In the genomic region with DNA sequence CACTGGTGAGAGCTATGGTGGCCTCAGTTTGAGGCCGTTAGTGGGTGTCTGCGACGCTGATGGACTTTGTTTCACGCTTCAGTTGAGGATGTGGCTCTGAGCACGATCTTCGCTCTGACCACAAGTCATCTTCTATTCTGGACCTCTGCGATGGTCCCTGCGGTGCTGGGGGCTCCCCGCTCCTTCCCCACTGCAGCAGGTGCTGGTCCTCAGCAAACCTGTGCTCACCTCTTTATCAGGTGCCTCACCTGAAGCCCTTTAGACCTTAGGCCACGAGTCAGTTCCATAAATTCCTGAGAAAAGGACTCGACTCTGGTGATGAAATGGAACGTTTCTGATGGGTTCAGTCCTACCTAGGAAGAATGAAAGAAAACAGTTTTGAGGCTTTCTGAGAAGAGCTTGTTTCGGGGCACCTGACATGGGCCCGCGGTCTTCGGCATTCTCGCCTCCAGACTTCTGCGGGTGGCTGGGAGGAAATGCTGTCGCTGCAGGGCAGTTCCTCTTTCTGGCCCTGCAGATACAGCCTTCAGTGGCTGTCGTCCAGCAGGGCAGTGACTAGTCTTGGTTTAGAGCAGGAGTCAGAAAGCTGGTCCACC, we compare ENCODE assay signal across 1 cellular context.
TF ChIP-seq lines count a peak whose summit lies in the region.

No MANE protein-coding gene starts in this region.

TF ChIP-seq in HepG2, 621 proteins besides CTCF, POLR2A, EP300 and RAD21:
- TF ChIP-seq STAG1 (CRISPR knock-in tag; IDR thresholded peaks at IDR 0.05) (no peak), RFX3 (CRISPR knock-in tag; IDR thresholded peaks at IDR 0.05) (no peak), PCBP1 (IDR thresholded peaks at IDR 0.05; ENCODE audit: borderline replicate concordance, low read depth, low read length) (no peak), FOXJ3 (CRISPR knock-in tag; IDR thresholded peaks at IDR 0.05; ENCODE audit: borderline replicate concordance) (no peak), RFXANK (CRISPR knock-in tag; IDR thresholded peaks at IDR 0.05) (no peak), RBAK (CRISPR knock-in tag; IDR thresholded peaks at IDR 0.05) (no peak), EZH2 (conservative IDR thresholded peaks at IDR 0.05; ENCODE audit: low read depth, low read length) (no peak), KDM6A (CRISPR knock-in tag; IDR thresholded peaks at IDR 0.05; ENCODE audit: low read depth) (no peak), PHB2 (IDR thresholded peaks at IDR 0.05; ENCODE audit: partially characterized antibody) (no peak), SOX6 (IDR thresholded peaks at IDR 0.05) (no peak), SOX6 (CRISPR knock-in tag; IDR thresholded peaks at IDR 0.05) (no peak), ZNF839 (CRISPR knock-in tag; IDR thresholded peaks at IDR 0.05; ENCODE audit: borderline replicate concordance) (no peak), ZNF34 (CRISPR knock-in tag; IDR thresholded peaks at IDR 0.05; ENCODE audit: borderline replicate concordance) (no peak), ZBTB21 (CRISPR knock-in tag; IDR thresholded peaks at IDR 0.05) (no peak)
- TF ChIP-seq, protein P1, sequence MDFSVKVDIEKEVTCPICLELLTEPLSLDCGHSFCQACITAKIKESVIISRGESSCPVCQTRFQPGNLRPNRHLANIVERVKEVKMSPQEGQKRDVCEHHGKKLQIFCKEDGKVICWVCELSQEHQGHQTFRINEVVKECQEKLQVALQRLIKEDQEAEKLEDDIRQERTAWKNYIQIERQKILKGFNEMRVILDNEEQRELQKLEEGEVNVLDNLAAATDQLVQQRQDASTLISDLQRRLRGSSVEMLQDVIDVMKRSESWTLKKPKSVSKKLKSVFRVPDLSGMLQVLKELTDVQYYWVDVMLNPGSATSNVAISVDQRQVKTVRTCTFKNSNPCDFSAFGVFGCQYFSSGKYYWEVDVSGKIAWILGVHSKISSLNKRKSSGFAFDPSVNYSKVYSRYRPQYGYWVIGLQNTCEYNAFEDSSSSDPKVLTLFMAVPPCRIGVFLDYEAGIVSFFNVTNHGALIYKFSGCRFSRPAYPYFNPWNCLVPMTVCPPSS (IDR thresholded peaks at IDR 0.05): no peak
- TF ChIP-seq, protein P2, sequence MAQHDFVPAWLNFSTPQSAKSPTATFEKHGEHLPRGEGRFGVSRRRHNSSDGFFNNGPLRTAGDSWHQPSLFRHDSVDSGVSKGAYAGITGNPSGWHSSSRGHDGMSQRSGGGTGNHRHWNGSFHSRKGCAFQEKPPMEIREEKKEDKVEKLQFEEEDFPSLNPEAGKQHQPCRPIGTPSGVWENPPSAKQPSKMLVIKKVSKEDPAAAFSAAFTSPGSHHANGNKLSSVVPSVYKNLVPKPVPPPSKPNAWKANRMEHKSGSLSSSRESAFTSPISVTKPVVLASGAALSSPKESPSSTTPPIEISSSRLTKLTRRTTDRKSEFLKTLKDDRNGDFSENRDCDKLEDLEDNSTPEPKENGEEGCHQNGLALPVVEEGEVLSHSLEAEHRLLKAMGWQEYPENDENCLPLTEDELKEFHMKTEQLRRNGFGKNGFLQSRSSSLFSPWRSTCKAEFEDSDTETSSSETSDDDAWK (CRISPR knock-in tag; IDR thresholded peaks at IDR 0.05): no peak
- TF ChIP-seq, protein P3, sequence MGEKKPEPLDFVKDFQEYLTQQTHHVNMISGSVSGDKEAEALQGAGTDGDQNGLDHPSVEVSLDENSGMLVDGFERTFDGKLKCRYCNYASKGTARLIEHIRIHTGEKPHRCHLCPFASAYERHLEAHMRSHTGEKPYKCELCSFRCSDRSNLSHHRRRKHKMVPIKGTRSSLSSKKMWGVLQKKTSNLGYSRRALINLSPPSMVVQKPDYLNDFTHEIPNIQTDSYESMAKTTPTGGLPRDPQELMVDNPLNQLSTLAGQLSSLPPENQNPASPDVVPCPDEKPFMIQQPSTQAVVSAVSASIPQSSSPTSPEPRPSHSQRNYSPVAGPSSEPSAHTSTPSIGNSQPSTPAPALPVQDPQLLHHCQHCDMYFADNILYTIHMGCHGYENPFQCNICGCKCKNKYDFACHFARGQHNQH (CRISPR knock-in tag; IDR thresholded peaks at IDR 0.05): no peak
- TF ChIP-seq, protein P4, sequence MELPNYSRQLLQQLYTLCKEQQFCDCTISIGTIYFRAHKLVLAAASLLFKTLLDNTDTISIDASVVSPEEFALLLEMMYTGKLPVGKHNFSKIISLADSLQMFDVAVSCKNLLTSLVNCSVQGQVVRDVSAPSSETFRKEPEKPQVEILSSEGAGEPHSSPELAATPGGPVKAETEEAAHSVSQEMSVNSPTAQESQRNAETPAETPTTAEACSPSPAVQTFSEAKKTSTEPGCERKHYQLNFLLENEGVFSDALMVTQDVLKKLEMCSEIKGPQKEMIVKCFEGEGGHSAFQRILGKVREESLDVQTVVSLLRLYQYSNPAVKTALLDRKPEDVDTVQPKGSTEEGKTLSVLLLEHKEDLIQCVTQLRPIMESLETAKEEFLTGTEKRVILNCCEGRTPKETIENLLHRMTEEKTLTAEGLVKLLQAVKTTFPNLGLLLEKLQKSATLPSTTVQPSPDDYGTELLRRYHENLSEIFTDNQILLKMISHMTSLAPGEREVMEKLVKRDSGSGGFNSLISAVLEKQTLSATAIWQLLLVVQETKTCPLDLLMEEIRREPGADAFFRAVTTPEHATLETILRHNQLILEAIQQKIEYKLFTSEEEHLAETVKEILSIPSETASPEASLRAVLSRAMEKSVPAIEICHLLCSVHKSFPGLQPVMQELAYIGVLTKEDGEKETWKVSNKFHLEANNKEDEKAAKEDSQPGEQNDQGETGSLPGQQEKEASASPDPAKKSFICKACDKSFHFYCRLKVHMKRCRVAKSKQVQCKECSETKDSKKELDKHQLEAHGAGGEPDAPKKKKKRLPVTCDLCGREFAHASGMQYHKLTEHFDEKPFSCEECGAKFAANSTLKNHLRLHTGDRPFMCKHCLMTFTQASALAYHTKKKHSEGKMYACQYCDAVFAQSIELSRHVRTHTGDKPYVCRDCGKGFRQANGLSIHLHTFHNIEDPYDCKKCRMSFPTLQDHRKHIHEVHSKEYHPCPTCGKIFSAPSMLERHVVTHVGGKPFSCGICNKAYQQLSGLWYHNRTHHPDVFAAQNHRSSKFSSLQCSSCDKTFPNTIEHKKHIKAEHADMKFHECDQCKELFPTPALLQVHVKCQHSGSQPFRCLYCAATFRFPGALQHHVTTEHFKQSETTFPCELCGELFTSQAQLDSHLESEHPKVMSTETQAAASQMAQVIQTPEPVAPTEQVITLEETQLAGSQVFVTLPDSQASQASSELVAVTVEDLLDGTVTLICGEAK (IDR thresholded peaks at IDR 0.05): no peak
- TF ChIP-seq, protein P4 (CRISPR knock-in tag; IDR thresholded peaks at IDR 0.05): no peak
- TF ChIP-seq, protein P5, sequence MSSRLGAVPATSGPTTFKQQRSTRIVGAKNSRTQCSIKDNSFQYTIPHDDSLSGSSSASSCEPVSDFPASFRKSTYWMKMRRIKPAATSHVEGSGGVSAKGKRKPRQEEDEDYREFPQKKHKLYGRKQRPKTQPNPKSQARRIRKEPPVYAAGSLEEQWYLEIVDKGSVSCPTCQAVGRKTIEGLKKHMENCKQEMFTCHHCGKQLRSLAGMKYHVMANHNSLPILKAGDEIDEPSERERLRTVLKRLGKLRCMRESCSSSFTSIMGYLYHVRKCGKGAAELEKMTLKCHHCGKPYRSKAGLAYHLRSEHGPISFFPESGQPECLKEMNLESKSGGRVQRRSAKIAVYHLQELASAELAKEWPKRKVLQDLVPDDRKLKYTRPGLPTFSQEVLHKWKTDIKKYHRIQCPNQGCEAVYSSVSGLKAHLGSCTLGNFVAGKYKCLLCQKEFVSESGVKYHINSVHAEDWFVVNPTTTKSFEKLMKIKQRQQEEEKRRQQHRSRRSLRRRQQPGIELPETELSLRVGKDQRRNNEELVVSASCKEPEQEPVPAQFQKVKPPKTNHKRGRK (CRISPR knock-in tag; IDR thresholded peaks at IDR 0.05): no peak
- TF ChIP-seq, protein P6, sequence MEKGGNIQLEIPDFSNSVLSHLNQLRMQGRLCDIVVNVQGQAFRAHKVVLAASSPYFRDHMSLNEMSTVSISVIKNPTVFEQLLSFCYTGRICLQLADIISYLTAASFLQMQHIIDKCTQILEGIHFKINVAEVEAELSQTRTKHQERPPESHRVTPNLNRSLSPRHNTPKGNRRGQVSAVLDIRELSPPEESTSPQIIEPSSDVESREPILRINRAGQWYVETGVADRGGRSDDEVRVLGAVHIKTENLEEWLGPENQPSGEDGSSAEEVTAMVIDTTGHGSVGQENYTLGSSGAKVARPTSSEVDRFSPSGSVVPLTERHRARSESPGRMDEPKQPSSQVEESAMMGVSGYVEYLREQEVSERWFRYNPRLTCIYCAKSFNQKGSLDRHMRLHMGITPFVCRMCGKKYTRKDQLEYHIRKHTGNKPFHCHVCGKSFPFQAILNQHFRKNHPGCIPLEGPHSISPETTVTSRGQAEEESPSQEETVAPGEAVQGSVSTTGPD (CRISPR knock-in tag; IDR thresholded peaks at IDR 0.05): no peak
